ENCODE assay signal across 31 cellular contexts in the genomic region with DNA sequence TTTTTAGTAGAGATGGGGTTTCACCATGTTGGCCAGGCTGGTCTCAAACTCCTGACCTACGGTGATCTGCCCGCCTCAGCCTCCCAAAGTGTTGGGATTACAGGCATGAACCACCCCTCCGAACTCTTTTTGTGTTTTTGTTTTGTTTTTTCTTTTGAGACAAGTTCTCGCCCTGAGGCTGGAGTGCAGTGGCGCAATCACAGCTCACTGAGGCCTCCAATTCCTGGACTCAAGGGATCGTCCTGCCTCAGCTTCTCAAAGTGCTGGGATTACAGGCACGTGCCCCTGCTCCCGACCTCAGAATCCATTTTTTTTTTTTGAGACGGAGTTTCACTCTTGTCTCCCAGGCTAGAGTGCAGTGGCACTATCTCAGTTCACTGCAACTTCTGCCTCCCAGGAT. TPM values are rescaled to one million over a fixed set of nuclear protein-coding genes. Genes with fewer than 3 reads are reported as not detected.
"Had no signal": no experiment of that assay in that cellular context is flagged by ENCODE, and none has a peak within 500 bp of the region (broad histone marks: within the 10 kb centered on the region; RNA-seq: fewer than 3 reads in every experiment).

No MANE protein-coding gene starts in this region.

- DNase-seq: dorsolateral prefrontal cortex; effector CD4-positive, alpha-beta T cell; foreskin fibroblast; gastrocnemius medialis; head of caudate nucleus; left ventricle myocardium superior; mesenchymal stem cell; mucosa of descending colon; naive B cell; nephron progenitor cell; nucleus accumbens; psoas muscle; right cardiac atrium; spleen; stimulated activated CD4-positive, alpha-beta T cell treated with anti-CD3 and anti-CD28 coated beads, Interleukin-4, amount 100 ng/mL, for 4 hours; stimulated activated naive CD8-positive, alpha-beta T cell treated with anti-CD3 and anti-CD28 coated beads, Interleukin-15, Interleukin-2, amounts not matched to agents 100 U/mL and 50 U/mL, for 24 hours; substantia nigra; testis; tibial artery had no signal

- H3K4me3 ChIP-seq: dorsolateral prefrontal cortex, gastrocnemius medialis, lung, mucosa of descending colon, psoas muscle, skin epidermis, spleen, testis, tibial artery had no signal

- H3K4me1 ChIP-seq: gastrocnemius medialis, psoas muscle, spleen, testis, tibial artery had no signal

- FAIRE-seq: colon, keratinocyte had no signal

- H3K27me3 ChIP-seq: dorsolateral prefrontal cortex, gastrocnemius medialis, testis had no signal

- ATAC-seq: esophagus mucosa; gastrocnemius medialis; left ventricle myocardium superior; mucosa of descending colon; psoas muscle; right cardiac atrium; stimulated activated memory B cell treated with anti-CD40 and anti-IgM and Interleukin-4, amounts not matched to agents 10 μg/mL and 1 μg/mL and 100 μg/mL, for 72 hours; stimulated activated naive CD8-positive, alpha-beta T cell treated with anti-CD3 and anti-CD28 coated beads, Interleukin-15, Interleukin-2, amounts not matched to agents 100 U/mL and 50 U/mL, for 24 hours had no signal

- H3K9me3 ChIP-seq: gastrocnemius medialis, mucosa of descending colon, psoas muscle, spleen, testis, tibial artery had no signal

- H3K27ac ChIP-seq: dorsolateral prefrontal cortex, epithelial cell of prostate, gastrocnemius medialis, psoas muscle, skin epidermis, spleen, testis, tibial artery had no signal

- H3K36me3 ChIP-seq: gastrocnemius medialis, spleen, tibial artery had no signal

RNA-seq across cellular contexts. Expression of a gene that starts 24.5 kb away (rescaled TPM):
- total RNA-seq: esophagus mucosa, gastrocnemius medialis, glomerular endothelial cell, left ventricle myocardium superior, lung, mesothelial cell of epicardium, mucosa of descending colon, osteocyte, psoas muscle, renal cortical epithelial cell, spleen, urinary bladder had no signal
- polyA plus RNA-seq: keratinocyte, lung, urinary bladder had no signal
